Comparison of ENCODE assay signal across 15 cellular contexts in the genomic region with DNA sequence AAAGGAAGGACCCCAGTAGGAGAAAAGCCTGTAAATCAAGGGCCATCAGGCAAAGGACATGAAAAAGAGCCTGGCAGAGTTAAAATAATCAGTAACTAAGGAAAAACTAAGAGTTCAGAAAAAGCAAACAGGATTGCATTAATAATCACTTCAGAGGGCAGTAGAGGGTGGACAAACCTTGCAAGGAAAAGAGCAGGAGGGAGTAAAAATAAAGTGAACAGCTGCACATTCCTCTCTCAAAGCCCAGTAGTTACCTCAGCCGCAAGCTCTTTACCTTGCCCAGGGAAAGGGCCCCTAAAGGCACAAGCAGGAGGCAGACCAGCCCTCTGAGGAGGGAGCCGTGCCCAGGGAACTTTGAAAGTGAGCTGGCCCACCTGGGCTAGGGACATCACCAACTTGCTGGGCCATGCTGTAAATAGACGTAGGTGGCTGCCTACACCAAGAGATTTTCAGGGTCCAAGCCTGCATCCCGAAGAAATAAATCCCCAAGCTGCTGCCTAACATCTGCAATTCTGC.
"Had no signal": no experiment of that assay in that cellular context is flagged by ENCODE, and none has a peak within 500 bp of the region (broad histone marks: within the 10 kb centered on the region; RNA-seq: fewer than 3 reads in every experiment).

No MANE protein-coding gene starts in this region.

- H3K4me1 ChIP-seq: adrenal gland, body of pancreas, right lobe of liver, spleen, upper lobe of left lung had no signal

- H3K36me3 Mint-ChIP-seq: stimulated activated memory B cell treated with anti-CD40 and anti-IgM and Interleukin-4, amounts not matched to agents 10 μg/mL and 1 μg/mL and 100 μg/mL, for 72 hours had no signal

- H3K4me3 Mint-ChIP-seq: activated B cell treated with CpG ODN at 0.5 μM for 24 hours; stimulated activated memory B cell treated with anti-CD40 and anti-IgM and Interleukin-4, amounts not matched to agents 10 μg/mL and 1 μg/mL and 100 μg/mL, for 72 hours; T-helper 1 cell treated with Interleukin-12 subunit alpha and Interleukin-12 subunit beta and Interleukin-4 antibody, amounts not matched to agents 30 μg/mL and 1 μg/mL, for 36 hours had no signal

- H3K9me3 ChIP-seq: adrenal gland, body of pancreas, right lobe of liver, spleen, upper lobe of left lung had no signal

- FAIRE-seq: keratinocyte had no signal

- H3K27me3 Mint-ChIP-seq: stimulated activated memory B cell treated with anti-CD40 and anti-IgM and Interleukin-4, amounts not matched to agents 10 μg/mL and 1 μg/mL and 100 μg/mL, for 72 hours had no signal

- DNase-seq: activated B cell treated with CpG ODN at 0.5 μM for 24 hours; activated naive CD4-positive, alpha-beta T cell treated with anti-CD3 and anti-CD28 coated beads, Interleukin-2, amount 50 U/mL, for 16 hours; adrenal gland; body of pancreas; central memory CD4-positive, alpha-beta T cell; dermis blood vessel endothelial cell; glutamatergic neuron; right lobe of liver; spleen; stimulated activated CD4-positive, alpha-beta T cell treated with anti-CD3 and anti-CD28 coated beads, Interleukin-1b, Interleukin-23, amount 100 ng/mL, for 48 hours; upper lobe of left lung had no signal

- H3K4me3 ChIP-seq: adrenal gland, body of pancreas, right lobe of liver, spleen, upper lobe of left lung had no signal

- H3K4me1 Mint-ChIP-seq: activated B cell treated with CpG ODN at 0.5 μM for 24 hours; stimulated activated memory B cell treated with anti-CD40 and anti-IgM and Interleukin-4, amounts not matched to agents 10 μg/mL and 1 μg/mL and 100 μg/mL, for 72 hours had no signal

- H3K27me3 ChIP-seq: adrenal gland, body of pancreas, right lobe of liver, upper lobe of left lung had no signal

- H3K36me3 ChIP-seq: adrenal gland, right lobe of liver, spleen, upper lobe of left lung had no signal

- H3K9me3 Mint-ChIP-seq: activated B cell treated with CpG ODN at 0.5 μM for 24 hours; stimulated activated memory B cell treated with anti-CD40 and anti-IgM and Interleukin-4, amounts not matched to agents 10 μg/mL and 1 μg/mL and 100 μg/mL, for 72 hours; T-helper 1 cell treated with Interleukin-12 subunit alpha and Interleukin-12 subunit beta and Interleukin-4 antibody, amounts not matched to agents 30 μg/mL and 1 μg/mL, for 36 hours had no signal

- H3K27ac ChIP-seq: adrenal gland, body of pancreas, right lobe of liver, spleen, upper lobe of left lung had no signal

- H3K27ac Mint-ChIP-seq: activated B cell treated with CpG ODN at 0.5 μM for 24 hours; stimulated activated memory B cell treated with anti-CD40 and anti-IgM and Interleukin-4, amounts not matched to agents 10 μg/mL and 1 μg/mL and 100 μg/mL, for 72 hours; T-helper 1 cell treated with Interleukin-12 subunit alpha and Interleukin-12 subunit beta and Interleukin-4 antibody, amounts not matched to agents 30 μg/mL and 1 μg/mL, for 36 hours had no signal

- ATAC-seq: body of pancreas; esophagus mucosa; right lobe of liver; stimulated activated memory B cell treated with anti-CD40 and anti-IgM and Interleukin-4, amounts not matched to agents 10 μg/mL and 1 μg/mL and 100 μg/mL, for 72 hours had no signal
